In the genomic region with DNA sequence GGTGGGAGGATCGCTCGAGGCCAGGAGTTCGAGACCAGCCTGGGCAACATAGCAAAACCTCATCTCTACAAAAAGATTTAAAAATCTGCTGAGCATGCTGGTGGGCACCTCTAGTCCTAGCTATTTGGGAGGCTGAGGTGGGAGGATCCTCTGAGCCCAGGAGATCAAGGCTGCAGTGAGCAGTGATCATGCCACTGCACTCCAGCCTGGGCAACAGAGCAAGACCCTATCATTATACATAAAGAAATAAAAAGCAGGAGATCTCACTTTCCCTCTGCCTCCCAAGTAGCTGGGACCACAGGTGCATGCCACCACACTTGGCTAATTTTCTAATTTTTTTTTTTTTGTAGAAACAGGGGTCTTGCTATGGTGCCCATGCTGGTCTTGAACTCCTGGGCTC, we compare ENCODE assay signal across 2 cellular contexts.
TF ChIP-seq lines count a peak whose summit lies in the region.

No MANE protein-coding gene starts in this region.

TF ChIP-seq in WTC11, 78 proteins besides CTCF, POLR2A, EP300 and RAD21:
- peak; percentile 80; the same call in 1 of the 2 replicates for TF ChIP-seq ZNF121 (CRISPR knock-in tag; IDR thresholded peaks at IDR 0.05)

TF ChIP-seq in HepG2, 621 proteins besides CTCF, POLR2A, EP300 and RAD21:
- 0 out of 2 replicates have a peak, but pooled peaks have one; percentile 10 for TF ChIP-seq ZNF121 (CRISPR knock-in tag; IDR thresholded peaks at IDR 0.05)
